ENCODE assay signal across 8 cellular contexts in the genomic region with DNA sequence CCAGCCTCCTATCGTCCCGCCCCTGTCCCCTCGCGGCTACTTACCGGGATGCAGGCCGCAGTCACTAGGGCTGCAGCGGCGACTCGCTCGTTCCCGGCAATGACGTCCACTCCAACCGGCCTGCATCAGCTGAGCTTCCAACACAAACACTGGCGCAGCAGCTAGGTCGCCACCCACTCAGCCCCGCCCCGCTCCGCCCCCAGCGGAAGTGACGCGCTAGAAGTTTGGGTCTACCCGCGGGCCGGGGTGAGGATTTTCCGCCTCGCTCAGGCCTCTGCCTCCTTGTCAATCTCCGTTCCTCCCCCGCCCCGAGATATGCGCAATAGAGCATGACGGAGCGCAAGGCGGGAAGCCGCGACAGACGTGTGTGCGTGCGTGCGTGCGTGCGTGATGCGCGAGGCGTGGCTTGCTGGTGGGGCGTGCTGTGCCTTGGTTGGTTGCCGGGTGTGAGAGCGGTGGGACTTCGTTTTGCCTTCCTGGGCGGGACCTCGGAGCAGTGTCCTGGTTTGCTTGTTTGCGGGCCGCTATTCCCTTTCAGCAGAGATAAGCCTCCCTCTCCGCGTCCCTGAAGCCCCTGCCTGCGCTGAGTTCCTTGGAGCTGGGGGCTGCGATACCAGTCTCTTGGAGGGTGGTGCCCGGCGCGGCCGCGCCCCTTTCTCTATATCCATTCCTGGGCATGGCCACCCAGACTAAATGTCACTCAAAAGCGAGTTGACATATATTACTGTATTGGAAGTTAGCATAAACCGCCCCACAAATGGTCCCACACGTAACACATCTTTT. TPM values are rescaled to one million over a fixed set of nuclear protein-coding genes. Genes with fewer than 3 reads are reported as not detected.
A peak's percentile ranks its signal among the peaks of the same experiment; 100 is the strongest.
DNase-seq lines count a peak whose midpoint lies in the region; ATAC-seq and TF ChIP-seq lines count a peak whose summit lies in the region.

A gene with protein sequence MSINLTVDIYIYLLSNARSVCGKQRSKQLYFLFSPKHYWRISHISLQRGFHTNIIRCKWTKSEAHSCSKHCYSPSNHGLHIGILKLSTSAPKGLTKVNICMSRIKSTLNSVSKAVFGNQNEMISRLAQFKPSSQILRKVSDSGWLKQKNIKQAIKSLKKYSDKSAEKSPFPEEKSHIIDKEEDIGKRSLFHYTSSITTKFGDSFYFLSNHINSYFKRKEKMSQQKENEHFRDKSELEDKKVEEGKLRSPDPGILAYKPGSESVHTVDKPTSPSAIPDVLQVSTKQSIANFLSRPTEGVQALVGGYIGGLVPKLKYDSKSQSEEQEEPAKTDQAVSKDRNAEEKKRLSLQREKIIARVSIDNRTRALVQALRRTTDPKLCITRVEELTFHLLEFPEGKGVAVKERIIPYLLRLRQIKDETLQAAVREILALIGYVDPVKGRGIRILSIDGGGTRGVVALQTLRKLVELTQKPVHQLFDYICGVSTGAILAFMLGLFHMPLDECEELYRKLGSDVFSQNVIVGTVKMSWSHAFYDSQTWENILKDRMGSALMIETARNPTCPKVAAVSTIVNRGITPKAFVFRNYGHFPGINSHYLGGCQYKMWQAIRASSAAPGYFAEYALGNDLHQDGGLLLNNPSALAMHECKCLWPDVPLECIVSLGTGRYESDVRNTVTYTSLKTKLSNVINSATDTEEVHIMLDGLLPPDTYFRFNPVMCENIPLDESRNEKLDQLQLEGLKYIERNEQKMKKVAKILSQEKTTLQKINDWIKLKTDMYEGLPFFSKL (minus strand): TSS at position 151 of the 783 bp plus-strand sequence. CDS start 10,644 bp downstream, outside the sequence.

- no peaks in the 10 kb centered on the region for H3K27me3 Mint-ChIP-seq in activated B cell treated with CpG ODN at 0.5 μM for 24 hours

- in situ Hi-C loops in GM18951 (cut with MboI; ENCODE audit: low sequenced_read_pairs, unreplicated experiment): no loop called here

- H3K4me3 Mint-ChIP-seq in activated B cell treated with CpG ODN at 0.5 μM for 24 hours: peak within 1 kb of the TSS; percentile 96

- H3K9ac ChIP-seq in smooth muscle cell (ENCODE audit: low read depth): peak within 1 kb of the TSS; percentile 95

- peaks cover 30% of the 10 kb centered on the region for H3K36me3 Mint-ChIP-seq in activated B cell treated with CpG ODN at 0.5 μM for 24 hours (ENCODE audit: low read depth)

- peaks cover 38% of the 10 kb centered on the region for H3K79me2 ChIP-seq in smooth muscle cell (ENCODE audit: low read depth)

- no peak for TF ChIP-seq CTCF in activated B cell treated with CpG ODN at 0.5 μM for 24 hours (IDR thresholded peaks at IDR 0.05)
- no peak for TF ChIP-seq CTCF in smooth muscle cell (IDR thresholded peaks at IDR 0.05; ENCODE audit: borderline replicate concordance, insufficient read depth, poor library complexity, severe bottlenecking)

- H3K27me3 ChIP-seq in smooth muscle cell (ENCODE audit: low read depth): no peaks in the 10 kb centered on the region

- peaks cover 15% of the 10 kb centered on the region for H3K4me1 ChIP-seq in smooth muscle cell (ENCODE audit: low read depth)

- POLR2A ChIA-PET in activated B cell treated with CpG ODN at 0.5 μM for 24 hours (lab: Charles Lee): interaction anchor here (0.8 to 4.8 kb wide), 18 partner anchors 9 to 783 kb away, joined by 3 to 125 read pairs (median 4); a partner anchor contains a TSS

- H3F3A ChIP-seq in smooth muscle cell (ENCODE audit: low read depth): peaks cover 14% of the 10 kb centered on the region

- H3K36me3 ChIP-seq in smooth muscle cell (ENCODE audit: low read depth): no peaks in the 10 kb centered on the region

- WGBS in smooth muscle cell (ENCODE audit: low lambda C conversion rate): 1% methylated on average over 63 of the region's 64 CpGs

- CTCF ChIA-PET in activated B cell treated with CpG ODN at 0.5 μM for 24 hours (lab: Charles Lee): interaction anchor here (1.0 to 2.6 kb wide), 7 partner anchors 23 to 79 kb away, joined by 3 to 12 read pairs (median 5); a partner anchor contains a TSS

- H3K27ac ChIP-seq in caudate nucleus (ENCODE audit: low read depth, low read length): peak within 1 kb of the TSS; percentile 97
- H3K27ac ChIP-seq in smooth muscle cell (ENCODE audit: low read depth): peak within 1 kb of the TSS; percentile 98

- peak within 1 kb of the TSS; percentile 88 for H3K4me2 ChIP-seq in smooth muscle cell

- H3K4me1 Mint-ChIP-seq in activated B cell treated with CpG ODN at 0.5 μM for 24 hours: peaks cover 53% of the 10 kb centered on the region

- TF ChIP-seq POLR2A in GM18951 (IDR thresholded peaks at IDR 0.05; ENCODE audit: extremely low read depth, insufficient read depth, insufficient read length): peak; percentile 85

- H3K9me3 Mint-ChIP-seq in activated B cell treated with CpG ODN at 0.5 μM for 24 hours: no peaks in the 10 kb centered on the region

- H3K4me3 ChIP-seq in smooth muscle cell: peak within 1 kb of the TSS; percentile 59

- H2AFZ ChIP-seq in smooth muscle cell (ENCODE audit: low read depth): peak within 1 kb of the TSS; percentile 80

- intact Hi-C loops in activated B cell treated with CpG ODN at 0.5 μM for 24 hours (cut with micrococcal nuclease): loop anchor here (1.0 to 10.0 kb wide), 5 partner anchors 23 to 783 kb away; a partner anchor contains a TSS

- peak within 1 kb of the TSS; percentile 97 for H3K27ac Mint-ChIP-seq in activated B cell treated with CpG ODN at 0.5 μM for 24 hours

- H3K9me3 ChIP-seq in smooth muscle cell (replicated peaks; ENCODE audit: low read depth): no peaks in the 10 kb centered on the region

- peak; percentile 99 for DNase-seq in AG08395 (ENCODE audit: low spot score)
- peak; percentile 99 for DNase-seq in NCI-H345 (lab: John Stamatoyannopoulos, UW)
- peak; percentile 100 for DNase-seq in activated B cell treated with CpG ODN at 0.5 μM for 24 hours
- peak; percentile 96 to 100 (median 100) for DNase-seq in caudate nucleus (lab: John Stamatoyannopoulos, UW)
- peak; percentile 96 for DNase-seq in iPS-NIHi7 (ENCODE audit: extremely low spot score)
- DNase-seq in smooth muscle cell (lab: John Stamatoyannopoulos, UW; ENCODE audit: unreplicated experiment): peak; percentile 98

- H4K20me1 ChIP-seq in smooth muscle cell (ENCODE audit: low read depth): peaks cover 40% of the 10 kb centered on the region

- peak; percentile 97 for ATAC-seq in HG03196 (IDR thresholded peaks at IDR 0.05; ENCODE audit: unreplicated experiment)
- ATAC-seq in activated B cell treated with CpG ODN at 0.5 μM for 24 hours (ENCODE audit: low read depth): peak; percentile 90

RNA-seq across cellular contexts. Expression of the gene that starts here (rescaled TPM):
- 20.9 and 25.5 TPM in 2 replicates for total RNA-seq in activated B cell treated with CpG ODN at 0.5 μM for 24 hours
- total RNA-seq in smooth muscle cell: 50.1 and 52.5 TPM in 2 replicates
- 18.6 and 26.0 TPM in 2 replicates for polyA plus RNA-seq in smooth muscle cell

Comparison
In these comparisons a context has a peak if more than half of its experiments do, and no peak if none do; other contexts are left out.
1. Peak in every context shown above with its lines: DNase-seq, ATAC-seq, H3K4me3 ChIP-seq and H3K27ac ChIP-seq.